In the genomic region with DNA sequence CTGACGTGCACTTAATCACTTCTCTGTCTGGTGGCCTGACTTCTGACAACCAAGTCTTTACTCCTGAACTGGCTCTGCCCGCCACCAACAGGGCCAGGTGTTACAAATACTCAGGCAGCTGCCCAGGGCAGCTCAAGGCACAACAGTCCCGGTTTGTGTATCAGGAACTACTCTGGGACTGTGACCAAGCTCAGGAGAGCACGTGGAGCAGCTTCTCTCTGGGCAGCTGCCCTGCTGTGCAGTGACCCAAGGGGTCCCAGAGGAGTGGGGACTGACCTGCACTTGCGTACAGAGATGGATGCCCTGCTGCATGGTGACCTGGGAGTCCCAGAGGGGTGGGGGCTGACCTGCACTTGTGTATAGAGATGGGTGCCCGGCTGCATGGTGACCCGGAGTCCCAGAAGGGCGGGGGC, we compare ENCODE assay signal across 17 cellular contexts. TPM values are rescaled to one million over a fixed set of nuclear protein-coding genes. Genes with fewer than 3 reads are reported as not detected.
DNase-seq lines count a peak whose midpoint lies in the region; ATAC-seq and TF ChIP-seq lines count a peak whose summit lies in the region.
"Had no signal": no experiment of that assay in that cellular context is flagged by ENCODE, and none has a peak within 500 bp of the region (broad histone marks: within the 10 kb centered on the region; RNA-seq: fewer than 3 reads in every experiment).

No MANE protein-coding gene starts in this region.

- no peaks in the 10 kb centered on the region for H3K27me3 Mint-ChIP-seq in IgD-negative memory B cell
- H3K27me3 Mint-ChIP-seq in activated T-helper 1 cell treated with anti-CD3 and anti-CD28 coated beads, Interleukin-12 subunit alpha, Interleukin-12 subunit beta, Interleukin-2, Interleukin-4 antibody, amounts not matched to agents 30 ng/mL and 10 ng/mL and 1 ng/mL, durations not matched to agents 14 hours and 24 hours and 36 hours (ENCODE audit: insufficient read depth), result no peaks in the 10 kb centered on the region

- ATAC-seq in gastrocnemius medialis, result peak; percentile 92 to 96
- ATAC-seq in HG03354 (IDR thresholded peaks at IDR 0.05; ENCODE audit: poor library complexity, severe bottlenecking, unreplicated experiment), result no peak
- ATAC-seq: A549; CD8-positive, alpha-beta T cell; HCT116 had no signal

- H3K27ac ChIP-seq in gastrocnemius medialis, result peak overlapping the region; percentile 60 to 78 (median 74)
- H3K27ac ChIP-seq: A549 had no signal

- H3K9me3 ChIP-seq in gastrocnemius medialis, result no peaks in the 10 kb centered on the region
- H3K9me3 ChIP-seq: A549, Caco-2 had no signal

- H3K4me3 Mint-ChIP-seq in IgD-negative memory B cell, result no peak overlapping the region
- H3K4me3 Mint-ChIP-seq in activated T-helper 1 cell treated with anti-CD3 and anti-CD28 coated beads, Interleukin-12 subunit alpha, Interleukin-12 subunit beta, Interleukin-2, Interleukin-4 antibody, amounts not matched to agents 30 ng/mL and 10 ng/mL and 1 ng/mL, durations not matched to agents 14 hours and 24 hours and 36 hours, result no peak overlapping the region
- H3K4me3 Mint-ChIP-seq: CD14-positive monocyte; CD8-positive, alpha-beta T cell had no signal

- peaks cover 0 to 4% of the 10 kb centered on the region in 2 donors for H3K4me1 ChIP-seq in gastrocnemius medialis

- no peaks in the 10 kb centered on the region for H3K4me1 Mint-ChIP-seq in IgD-negative memory B cell
- peaks cover 16% of the 10 kb centered on the region for H3K4me1 Mint-ChIP-seq in activated T-helper 1 cell treated with anti-CD3 and anti-CD28 coated beads, Interleukin-12 subunit alpha, Interleukin-12 subunit beta, Interleukin-2, Interleukin-4 antibody, amounts not matched to agents 30 ng/mL and 10 ng/mL and 1 ng/mL, durations not matched to agents 14 hours and 24 hours and 36 hours (ENCODE audit: low read depth)

- no peak for TF ChIP-seq CTCF in gastrocnemius medialis (IDR thresholded peaks at IDR 0.05 in 4 of 5, conservative IDR thresholded peaks at IDR 0.05 in 1 of 5)

- peaks cover 9% of the 10 kb centered on the region for H3K36me3 Mint-ChIP-seq in IgD-negative memory B cell
- peaks cover 64% of the 10 kb centered on the region for H3K36me3 Mint-ChIP-seq in activated T-helper 1 cell treated with anti-CD3 and anti-CD28 coated beads, Interleukin-12 subunit alpha, Interleukin-12 subunit beta, Interleukin-2, Interleukin-4 antibody, amounts not matched to agents 30 ng/mL and 10 ng/mL and 1 ng/mL, durations not matched to agents 14 hours and 24 hours and 36 hours (ENCODE audit: low read depth)

- intact Hi-C loops in activated T-helper 1 cell treated with anti-CD3 and anti-CD28 coated beads, Interleukin-12 subunit alpha, Interleukin-12 subunit beta, Interleukin-2, Interleukin-4 antibody, amounts not matched to agents 30 ng/mL and 10 ng/mL and 1 ng/mL, durations not matched to agents 14 hours and 24 hours and 36 hours (cut with micrococcal nuclease), result no loop called here
- intact Hi-C loops in gastrocnemius medialis (cut with DNase I; ENCODE audit: low total_unique reads), result no loop called here

- no peaks in the 10 kb centered on the region for H3K27me3 ChIP-seq in gastrocnemius medialis

- DNase-seq in activated T-helper 1 cell treated with anti-CD3 and anti-CD28 coated beads, Interleukin-12 subunit alpha, Interleukin-12 subunit beta, Interleukin-2, Interleukin-4 antibody, amounts not matched to agents 30 ng/mL and 10 ng/mL and 1 ng/mL, durations not matched to agents 14 hours and 24 hours and 36 hours (ENCODE audit: low spot score), result no peak
- DNase-seq in mesenteric fat pad (ENCODE audit: low spot score), result peak; percentile 65
- peak; percentile 63 to 87 for DNase-seq in gastrocnemius medialis
- DNase-seq in Ammon's horn (ENCODE audit: low spot score), result no peak
- no peak for DNase-seq in GM19240 (ENCODE audit: insufficient read length, low spot score)
- DNase-seq in globus pallidus (ENCODE audit: low spot score), result no peak
- DNase-seq: Caco-2; CD8-positive, alpha-beta T cell; GF-D8; IMR-90 had no signal

- peak overlapping the region in 2 of 3 donors; percentile 27 to 42 for H3K27ac Mint-ChIP-seq in IgD-negative memory B cell
- peak overlapping the region; percentile 12 for H3K27ac Mint-ChIP-seq in activated T-helper 1 cell treated with anti-CD3 and anti-CD28 coated beads, Interleukin-12 subunit alpha, Interleukin-12 subunit beta, Interleukin-2, Interleukin-4 antibody, amounts not matched to agents 30 ng/mL and 10 ng/mL and 1 ng/mL, durations not matched to agents 14 hours and 24 hours and 36 hours
- H3K27ac Mint-ChIP-seq: CD8-positive, alpha-beta T cell had no signal

- no peaks in the 10 kb centered on the region for H3K9me3 Mint-ChIP-seq in IgD-negative memory B cell
- no peaks in the 10 kb centered on the region for H3K9me3 Mint-ChIP-seq in activated T-helper 1 cell treated with anti-CD3 and anti-CD28 coated beads, Interleukin-12 subunit alpha, Interleukin-12 subunit beta, Interleukin-2, Interleukin-4 antibody, amounts not matched to agents 30 ng/mL and 10 ng/mL and 1 ng/mL, durations not matched to agents 14 hours and 24 hours and 36 hours
- H3K9me3 Mint-ChIP-seq: CD14-positive monocyte; CD8-positive, alpha-beta T cell had no signal

- H3K4me3 ChIP-seq in gastrocnemius medialis, result no peak overlapping the region
- H3K4me3 ChIP-seq: A549 had no signal

- H3K36me3 ChIP-seq in gastrocnemius medialis, result peaks cover 8 to 95% of the 10 kb centered on the region in 2 donors

- in situ Hi-C loops in gastrocnemius medialis (cut with MboI; ENCODE audit: low sequenced_read_pairs in 4 of 4), result loop anchor here in 1 of 4 donors (10.0 kb wide), 1 partner anchor 51 kb away; no protein-coding TSS in a partner anchor

- no peak for TF ChIP-seq POLR2A in gastrocnemius medialis (IDR thresholded peaks at IDR 0.05)

RNA-seq across cellular contexts. Expression of a gene that starts 21.9 kb away (rescaled TPM):
- polyA plus RNA-seq in IgD-negative memory B cell, result not detected
- not detected in 2 replicates for total RNA-seq in activated T-helper 1 cell treated with anti-CD3 and anti-CD28 coated beads, Interleukin-12 subunit alpha, Interleukin-12 subunit beta, Interleukin-2, Interleukin-4 antibody, amounts not matched to agents 30 ng/mL and 10 ng/mL and 1 ng/mL, durations not matched to agents 14 hours and 24 hours and 36 hours
- not detected for total RNA-seq in mesenteric fat pad
- total RNA-seq in gastrocnemius medialis, result not detected
- total RNA-seq: Caco-2; CD8-positive, alpha-beta T cell; IMR-90 had no signal
- polyA plus RNA-seq: A549, AG04450, BJ, CD14-positive monocyte, IMR-90 had no signal

RNA-seq across cellular contexts. Expression of a gene that starts 35.2 kb away (rescaled TPM):
- polyA plus RNA-seq in IgD-negative memory B cell, result 36.4 TPM
- 79.4 and 80.5 TPM in 2 replicates for total RNA-seq in activated T-helper 1 cell treated with anti-CD3 and anti-CD28 coated beads, Interleukin-12 subunit alpha, Interleukin-12 subunit beta, Interleukin-2, Interleukin-4 antibody, amounts not matched to agents 30 ng/mL and 10 ng/mL and 1 ng/mL, durations not matched to agents 14 hours and 24 hours and 36 hours
- total RNA-seq in mesenteric fat pad (90.0 TPM), gastrocnemius medialis (10 to 100 TPM; 12.4 to 22.3 (median 18.4) TPM)

RNA-seq across cellular contexts. Expression of a gene that starts 59.7 kb away (rescaled TPM):
- polyA plus RNA-seq in IgD-negative memory B cell, result 9.4 TPM
- 184 and 188 TPM in 2 replicates for total RNA-seq in activated T-helper 1 cell treated with anti-CD3 and anti-CD28 coated beads, Interleukin-12 subunit alpha, Interleukin-12 subunit beta, Interleukin-2, Interleukin-4 antibody, amounts not matched to agents 30 ng/mL and 10 ng/mL and 1 ng/mL, durations not matched to agents 14 hours and 24 hours and 36 hours
- total RNA-seq in mesenteric fat pad, result 95.5 TPM
- total RNA-seq in gastrocnemius medialis, result 10 to 100 TPM; 79.7 to 99.2 (median 85.6) TPM

Comparison
In these comparisons a context has a peak if more than half of its experiments do, and no peak if none do; other contexts are left out.
1. DNase-seq: peak in mesenteric fat pad (single experiment) and gastrocnemius medialis (2 of 2); none in activated T-helper 1 cell treated with anti-CD3 and anti-CD28 coated beads, Interleukin-12 subunit alpha, Interleukin-12 subunit beta, Interleukin-2, Interleukin-4 antibody, amounts not matched to agents 30 ng/mL and 10 ng/mL and 1 ng/mL, durations not matched to agents 14 hours and 24 hours and 36 hours (single experiment), Ammon's horn (single experiment), GM19240 (single experiment) and globus pallidus (single experiment).